Comparison of ENCODE assay signal across 1 cellular context in the genomic region with DNA sequence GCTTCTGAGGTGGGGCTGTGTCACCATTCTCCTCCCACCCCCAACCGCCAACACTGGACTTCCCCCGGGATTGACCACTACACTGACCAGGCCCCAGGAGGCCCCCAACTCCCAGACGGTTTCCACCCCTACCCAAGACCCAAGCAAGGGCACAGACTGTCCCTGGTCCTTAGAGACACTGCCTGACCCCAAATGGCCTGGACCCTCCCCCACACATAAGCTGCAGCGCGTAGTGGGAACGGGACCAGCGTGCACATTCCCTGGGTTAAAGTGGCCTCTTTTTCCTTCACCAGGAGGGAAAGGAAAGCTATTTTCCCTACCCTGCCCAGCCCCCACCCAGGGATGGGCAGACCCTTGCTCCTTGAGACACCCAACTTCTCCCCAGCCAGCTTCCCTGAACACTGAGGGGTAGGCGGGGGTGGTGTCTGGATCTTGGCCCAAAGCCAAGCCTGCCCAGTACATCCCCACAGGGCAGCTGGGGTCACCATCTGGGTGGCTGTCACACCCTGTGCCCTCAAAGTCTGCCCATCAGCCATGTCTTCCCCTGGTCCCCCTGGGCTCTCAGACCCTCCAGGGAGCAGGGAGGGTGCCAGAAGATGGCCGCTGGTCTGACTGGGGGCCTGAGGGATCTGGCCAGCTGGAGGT.
TF ChIP-seq lines count a peak whose summit lies in the region.

No MANE protein-coding gene starts in this region.

TF ChIP-seq in HCT116, 20 proteins besides CTCF, POLR2A, EP300 and RAD21:
- no peak for TF ChIP-seq SP1 (IDR thresholded peaks at IDR 0.05; ENCODE audit: low read depth)
- TF ChIP-seq CEBPB (IDR thresholded peaks at IDR 0.05; ENCODE audit: low read depth), result no peak
- no peak for TF ChIP-seq MAX (IDR thresholded peaks at IDR 0.05)
- TF ChIP-seq, protein P1, sequence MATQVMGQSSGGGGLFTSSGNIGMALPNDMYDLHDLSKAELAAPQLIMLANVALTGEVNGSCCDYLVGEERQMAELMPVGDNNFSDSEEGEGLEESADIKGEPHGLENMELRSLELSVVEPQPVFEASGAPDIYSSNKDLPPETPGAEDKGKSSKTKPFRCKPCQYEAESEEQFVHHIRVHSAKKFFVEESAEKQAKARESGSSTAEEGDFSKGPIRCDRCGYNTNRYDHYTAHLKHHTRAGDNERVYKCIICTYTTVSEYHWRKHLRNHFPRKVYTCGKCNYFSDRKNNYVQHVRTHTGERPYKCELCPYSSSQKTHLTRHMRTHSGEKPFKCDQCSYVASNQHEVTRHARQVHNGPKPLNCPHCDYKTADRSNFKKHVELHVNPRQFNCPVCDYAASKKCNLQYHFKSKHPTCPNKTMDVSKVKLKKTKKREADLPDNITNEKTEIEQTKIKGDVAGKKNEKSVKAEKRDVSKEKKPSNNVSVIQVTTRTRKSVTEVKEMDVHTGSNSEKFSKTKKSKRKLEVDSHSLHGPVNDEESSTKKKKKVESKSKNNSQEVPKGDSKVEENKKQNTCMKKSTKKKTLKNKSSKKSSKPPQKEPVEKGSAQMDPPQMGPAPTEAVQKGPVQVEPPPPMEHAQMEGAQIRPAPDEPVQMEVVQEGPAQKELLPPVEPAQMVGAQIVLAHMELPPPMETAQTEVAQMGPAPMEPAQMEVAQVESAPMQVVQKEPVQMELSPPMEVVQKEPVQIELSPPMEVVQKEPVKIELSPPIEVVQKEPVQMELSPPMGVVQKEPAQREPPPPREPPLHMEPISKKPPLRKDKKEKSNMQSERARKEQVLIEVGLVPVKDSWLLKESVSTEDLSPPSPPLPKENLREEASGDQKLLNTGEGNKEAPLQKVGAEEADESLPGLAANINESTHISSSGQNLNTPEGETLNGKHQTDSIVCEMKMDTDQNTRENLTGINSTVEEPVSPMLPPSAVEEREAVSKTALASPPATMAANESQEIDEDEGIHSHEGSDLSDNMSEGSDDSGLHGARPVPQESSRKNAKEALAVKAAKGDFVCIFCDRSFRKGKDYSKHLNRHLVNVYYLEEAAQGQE (IDR thresholded peaks at IDR 0.05; ENCODE audit: low read depth), result no peak
- no peak for TF ChIP-seq EZH2phosphoT487 (IDR thresholded peaks at IDR 0.05; ENCODE audit: borderline replicate concordance)
